ENCODE assay signal across 9 cellular contexts in genomic region chr11:117833401-117833891, GRCh38. TPM values are rescaled to one million over a fixed set of nuclear protein-coding genes. Genes with fewer than 3 reads are reported as not detected.
A peak's percentile ranks its signal among the peaks of the same experiment; 100 is the strongest.
DNase-seq lines count a peak whose midpoint lies in the region; ATAC-seq and TF ChIP-seq lines count a peak whose summit lies in the region.
"Had no signal": no experiment of that assay in that cellular context is flagged by ENCODE, and none has a peak within 500 bp of the region (broad histone marks: within the 10 kb centered on the region; RNA-seq: fewer than 3 reads in every experiment).

No MANE protein-coding gene starts in this region.

- H3K27me3 Mint-ChIP-seq in CD14-positive monocyte (ENCODE audit: low read depth in 3 of 3), result peaks cover 0 to 6% (median 2%) of the 10 kb centered on the region in 3 donors

- peaks cover 0 to 2% (median 0%) of the 10 kb centered on the region in 7 donors for H3K9me3 Mint-ChIP-seq in CD14-positive monocyte

- DNase-seq in COLO668 (lab: John Stamatoyannopoulos, UW; ENCODE audit: unreplicated experiment), result peak; percentile 96
- DNase-seq in LNCaP clone FGC (ENCODE audit: low read depth), result peak; percentile 42
- DNase-seq in SHP77 (lab: John Stamatoyannopoulos, UW), result peak; percentile 71 to 86
- DNase-seq in lung (ENCODE audit: low spot score), result peak; percentile 72
- DNase-seq in nucleus accumbens (lab: John Stamatoyannopoulos, UW), result no peak
- DNase-seq in CD14-positive monocyte (ENCODE audit: low spot score), result no peak
- DNase-seq in NCI-H524 treated with DMSO at 0.1 percent for 48 hours (lab: John Stamatoyannopoulos, UW), result no peak

- no peaks in the 10 kb centered on the region for H3K27me3 ChIP-seq in lung (ENCODE audit: control insufficient read depth, insufficient read depth)

- intact Hi-C loops in CD14-positive monocyte (cut with micrococcal nuclease), result loop anchor here in 1 of 2 donors (10.0 kb wide), 1 partner anchor 311 kb away; no protein-coding TSS in a partner anchor

- no peaks in the 10 kb centered on the region for H3K9me3 ChIP-seq in lung (ENCODE audit: control insufficient read depth in 2 of 2, insufficient read depth in 1 of 2, low read length in 1 of 2)

- peak overlapping the region in 1 of 7 donors; percentile 13 for H3K27ac Mint-ChIP-seq in CD14-positive monocyte

- H3K4me3 ChIP-seq in LNCaP clone FGC (ENCODE audit: low read depth, low read length), result no peak overlapping the region
- H3K4me3 ChIP-seq in lung, result no peak overlapping the region

- ATAC-seq in lung (ENCODE audit: insufficient read depth, low FRiP score) (no peak), HG02678 (IDR thresholded peaks at IDR 0.05; ENCODE audit: unreplicated experiment) (no peak)

- H3K36me3 ChIP-seq in lung (ENCODE audit: control insufficient read depth in 2 of 2, insufficient read depth in 2 of 2, low read length in 2 of 2), result peaks cover 0 to 1% of the 10 kb centered on the region in 2 donors

- WGBS in lung, 2 donors, result 56 to 59% methylated on average over 7 of the region's 7 CpGs

- no peak overlapping the region for H3K27ac ChIP-seq in lung (ENCODE audit: low read depth in 1 of 2, low read length in 1 of 2)

- peaks cover 0 to 9% of the 10 kb centered on the region in 2 donors for H3K4me1 ChIP-seq in lung (ENCODE audit: control insufficient read depth in 2 of 2, insufficient read depth in 2 of 2, low read length in 2 of 2)

- H3K36me3 Mint-ChIP-seq in CD14-positive monocyte, result peaks cover 4% of the 10 kb centered on the region in 2 donors

- no peak for TF ChIP-seq CTCF in LNCaP clone FGC (IDR thresholded peaks at IDR 0.05; ENCODE audit: control insufficient read depth, extremely low read depth, insufficient read depth)
- no peak for TF ChIP-seq CTCF in lung (IDR thresholded peaks at IDR 0.05; ENCODE audit: control extremely low read depth, extremely low read depth)
- TF ChIP-seq CTCF in CD14-positive monocyte (IDR thresholded peaks at IDR 0.05), result no peak

- peaks cover 87% of the 10 kb centered on the region for H3K4me1 Mint-ChIP-seq in CD14-positive monocyte

- no peak overlapping the region for H3K4me3 Mint-ChIP-seq in CD14-positive monocyte

RNA-seq across cellular contexts. Expression of gene FXYD2, which starts 8.9 kb away (rescaled TPM):
- 1 to 10 TPM; 2.9 to 6.9 TPM for total RNA-seq in lung
- polyA plus RNA-seq in lung (1 to 10 TPM; 1.6 to 4.5 TPM), CD14-positive monocyte (1 to 10 TPM; 2.5 to 4.4 TPM)

RNA-seq across cellular contexts. Expression of gene DSCAML1, which starts 36.4 kb away (rescaled TPM):
- total RNA-seq in lung, result 1 to 10 TPM; 1.4 to 1.5 TPM
- polyA plus RNA-seq in lung (under 1 TPM; 0.18 to 0.79 TPM), CD14-positive monocyte (not detected)
- total RNA-seq: dermis microvascular lymphatic vessel endothelial cell had no signal

RNA-seq across cellular contexts. Expression of gene FXYD6, which starts 43.0 kb away (rescaled TPM):
- 10 to 100 TPM; 45.7 to 70.0 TPM for total RNA-seq in lung
- polyA plus RNA-seq in lung, result 10 to 100 TPM; 37.0 to 42.0 TPM
- polyA plus RNA-seq in CD14-positive monocyte, result 10 to 100 TPM; 36.4 to 44.1 TPM

Comparison
In these comparisons a context has a peak if more than half of its experiments do, and no peak if none do; other contexts are left out.
1. DNase-seq: peak in COLO668 (single experiment), LNCaP clone FGC (single experiment), SHP77 (2 of 2) and lung (single experiment); none in nucleus accumbens (0 of 56), CD14-positive monocyte (single experiment) and NCI-H524 treated with DMSO at 0.1 percent for 48 hours (single experiment).